In the genomic region with DNA sequence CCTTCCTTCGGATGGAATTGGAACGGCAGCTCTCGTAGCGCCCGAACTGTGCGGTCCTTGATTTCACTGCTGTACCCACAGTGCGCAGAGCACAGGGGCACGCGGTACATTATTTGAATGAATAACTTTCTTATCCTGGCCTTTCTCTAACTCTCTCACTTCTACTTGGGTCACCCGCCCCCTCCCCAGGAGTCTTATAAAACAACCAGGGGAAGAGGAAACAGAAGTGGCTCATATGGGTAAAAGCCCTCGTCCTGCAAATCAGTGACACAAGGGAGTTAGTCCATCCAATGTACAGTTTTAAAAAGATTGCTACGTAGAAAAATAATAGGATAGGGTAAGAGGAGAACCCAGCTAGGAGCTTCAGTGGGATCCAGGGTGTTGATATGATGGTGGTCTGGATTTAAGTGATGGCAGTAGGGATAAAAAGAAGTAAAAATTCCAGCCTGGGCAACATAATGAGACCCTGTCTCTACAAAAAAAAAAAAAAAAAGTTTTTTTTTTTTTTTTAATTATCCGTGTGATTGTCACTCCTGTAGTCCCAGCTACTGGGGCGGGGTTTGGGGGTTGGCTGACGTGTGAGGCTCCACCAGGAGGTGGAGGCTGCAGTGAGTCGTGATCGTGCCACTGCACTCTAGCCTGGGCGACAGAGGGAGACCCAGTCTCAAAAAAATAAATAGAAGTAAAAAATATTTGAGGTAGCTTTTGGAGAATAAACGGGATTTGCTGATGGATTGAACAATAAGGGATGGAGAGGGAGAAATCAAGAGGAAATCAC, we compare ENCODE assay signal across 1 cellular context.
TF ChIP-seq lines count a peak whose summit lies in the region.

No MANE protein-coding gene starts in this region.

TF ChIP-seq in HEK293, 187 proteins besides CTCF, POLR2A, EP300 and RAD21 (continued from another document):
- TF ChIP-seq ZBTB49 (tag by site-specific recombination; IDR thresholded peaks at IDR 0.05; ENCODE audit: low read depth) (no peak), IKZF3 (tag by site-specific recombination; IDR thresholded peaks at IDR 0.05) (no peak), ZNF571 (tag by site-specific recombination; IDR thresholded peaks at IDR 0.05) (no peak), ZNF114 (tag by site-specific recombination; IDR thresholded peaks at IDR 0.05) (no peak), ZNF341 (tag by site-specific recombination; IDR thresholded peaks at IDR 0.05; ENCODE audit: low read depth) (peak; percentile 28; the same call in 1 of the 2 replicates), ZBTB20 (tag by site-specific recombination; IDR thresholded peaks at IDR 0.05) (peak; percentile 33; the same call in 1 of the 2 replicates), MEIS1 (CRISPR knock-in tag; IDR thresholded peaks at IDR 0.05; ENCODE audit: borderline replicate concordance) (no peak), ZNF274 (IDR thresholded peaks at IDR 0.05; ENCODE audit: low read length) (no peak), ZNF274 (tag by site-specific recombination; IDR thresholded peaks at IDR 0.05; ENCODE audit: borderline replicate concordance) (no peak), ZNF560 (tag by site-specific recombination; IDR thresholded peaks at IDR 0.05; ENCODE audit: borderline replicate concordance) (no peak), ZNF658 (tag by site-specific recombination; IDR thresholded peaks at IDR 0.05) (no peak), ZSCAN30 (tag by site-specific recombination; IDR thresholded peaks at IDR 0.05) (0 out of 2 replicates have a peak, but pooled peaks have one; percentile 0), KLF9 (tag by site-specific recombination; IDR thresholded peaks at IDR 0.05; ENCODE audit: low read depth) (no peak), PRDM1 (tag by site-specific recombination; IDR thresholded peaks at IDR 0.05) (peak; percentile 91), SP3 (tag by site-specific recombination; IDR thresholded peaks at IDR 0.05) (no peak), ZNF366 (tag by site-specific recombination; conservative IDR thresholded peaks at IDR 0.05) (peak; percentile 42; the same call in 1 of the 2 replicates), ZNF2 (tag by site-specific recombination; IDR thresholded peaks at IDR 0.05) (0 out of 2 replicates have a peak, but pooled peaks have one; percentile 15), ZIC2 (tag by site-specific recombination; IDR thresholded peaks at IDR 0.05) (peak; percentile 6; the same call in 1 of the 2 replicates), ZNF184 (tag by site-specific recombination; IDR thresholded peaks at IDR 0.05) (no peak), ZNF138 (tag by site-specific recombination; IDR thresholded peaks at IDR 0.05; ENCODE audit: borderline replicate concordance) (no peak), BCL11B (tag by site-specific recombination; IDR thresholded peaks at IDR 0.05; ENCODE audit: low read depth) (no peak)
- TF ChIP-seq, protein P1, sequence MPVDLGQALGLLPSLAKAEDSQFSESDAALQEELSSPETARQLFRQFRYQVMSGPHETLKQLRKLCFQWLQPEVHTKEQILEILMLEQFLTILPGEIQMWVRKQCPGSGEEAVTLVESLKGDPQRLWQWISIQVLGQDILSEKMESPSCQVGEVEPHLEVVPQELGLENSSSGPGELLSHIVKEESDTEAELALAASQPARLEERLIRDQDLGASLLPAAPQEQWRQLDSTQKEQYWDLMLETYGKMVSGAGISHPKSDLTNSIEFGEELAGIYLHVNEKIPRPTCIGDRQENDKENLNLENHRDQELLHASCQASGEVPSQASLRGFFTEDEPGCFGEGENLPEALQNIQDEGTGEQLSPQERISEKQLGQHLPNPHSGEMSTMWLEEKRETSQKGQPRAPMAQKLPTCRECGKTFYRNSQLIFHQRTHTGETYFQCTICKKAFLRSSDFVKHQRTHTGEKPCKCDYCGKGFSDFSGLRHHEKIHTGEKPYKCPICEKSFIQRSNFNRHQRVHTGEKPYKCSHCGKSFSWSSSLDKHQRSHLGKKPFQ (tag by site-specific recombination; IDR thresholded peaks at IDR 0.05): no peak
